In genomic region chr1:93662481-93663190, GRCh38 we compare ENCODE assay signal across 11 cellular contexts. TPM values are rescaled to one million over a fixed set of nuclear protein-coding genes. Genes with fewer than 3 reads are reported as not detected.
DNase-seq lines count a peak whose midpoint lies in the region; ATAC-seq and TF ChIP-seq lines count a peak whose summit lies in the region.
"Had no signal": no experiment of that assay in that cellular context is flagged by ENCODE, and none has a peak within 500 bp of the region (broad histone marks: within the 10 kb centered on the region; RNA-seq: fewer than 3 reads in every experiment).

No MANE protein-coding gene starts in this region.

- H3K4me1 ChIP-seq in Caco-2 = peaks cover 39% of the 10 kb centered on the region
- H3K4me1 ChIP-seq in PC-9 (replicated peaks; ENCODE audit: insufficient read depth) = peaks cover 81% of the 10 kb centered on the region
- peaks cover 61% of the 10 kb centered on the region for H3K4me1 ChIP-seq in osteoblast (ENCODE audit: insufficient read depth, low read length)

- H3K9me3 Mint-ChIP-seq in Caco-2 (ENCODE audit: unreplicated experiment) = no peaks in the 10 kb centered on the region
- H3K9me3 Mint-ChIP-seq: CD8-positive, alpha-beta T cell had no signal

- POLR2A ChIA-PET in Caco-2 (lab: Charles Lee) = no interaction called here
- POLR2A ChIA-PET in PC-9 (lab: Charles Lee; ENCODE audit: unreplicated experiment) = interaction anchor here (0.6 to 1.0 kb wide), 8 partner anchors 9 to 70 kb away, joined by 3 to 10 read pairs (median 4); no protein-coding TSS in a partner anchor

- CTCF ChIA-PET in Caco-2 (lab: Charles Lee) = no interaction called here
- CTCF ChIA-PET in PC-9 (lab: Charles Lee) = interaction anchor here (0.7 to 1.3 kb wide), 3 partner anchors 22 to 38 kb away, joined by 3 to 6 read pairs (median 4); no protein-coding TSS in a partner anchor

- DNase-seq in Caco-2 (no peak), PC-9 (peak in 1 of 2 experiments; percentile 61), epithelial cell of proximal tubule (ENCODE audit: low read depth) (peak; percentile 63), osteoblast (ENCODE audit: insufficient read length, low spot score, missing footprints) (no peak), NCI-H1694 (lab: John Stamatoyannopoulos, UW) (no peak), inferior parietal cortex (ENCODE audit: extremely low spot score) (no peak)
- DNase-seq: CD8-positive, alpha-beta T cell; MV-4-11 had no signal

- no peaks in the 10 kb centered on the region for H3K9me2 ChIP-seq in PC-9 (ENCODE audit: insufficient read depth)

- no peak overlapping the region for H2AFZ ChIP-seq in PC-9
- no peak overlapping the region for H2AFZ ChIP-seq in osteoblast (ENCODE audit: low read length)

- H4K20me1 ChIP-seq in PC-9 (ENCODE audit: insufficient read depth) (peaks cover 65% of the 10 kb centered on the region), osteoblast (ENCODE audit: insufficient read depth, low read length) (peaks cover 19% of the 10 kb centered on the region)

- H3K36me3 ChIP-seq in Caco-2 (ENCODE audit: control insufficient read depth, insufficient read depth, low read length) = no peaks in the 10 kb centered on the region
- H3K36me3 ChIP-seq in PC-9 (ENCODE audit: low read depth) = peaks cover 82% of the 10 kb centered on the region
- peaks cover 29% of the 10 kb centered on the region for H3K36me3 ChIP-seq in osteoblast (ENCODE audit: insufficient read depth, low read length)
- H3K36me3 ChIP-seq: neutrophil had no signal

- no peak overlapping the region for H3K4me3 ChIP-seq in Caco-2 (ENCODE audit: low read depth, low read length)
- H3K4me3 ChIP-seq in PC-9 = peak overlapping the region; percentile 1; the same call in 1 of the 2 replicates
- H3K4me3 ChIP-seq in epithelial cell of proximal tubule (ENCODE audit: low read depth, low read length) = peak overlapping the region; percentile 33
- H3K4me3 ChIP-seq in osteoblast (ENCODE audit: insufficient read depth, low read length) = peak overlapping the region; percentile 31

- BruUV-seq in Caco-2 (replicated peaks; lab: Mats Ljungman, UMichigan) (no TSS peak), PC-9 (replicated peaks; lab: Mats Ljungman, UMichigan) (TSS peak; percentile 87)

- H3K36me3 Mint-ChIP-seq in Caco-2 (ENCODE audit: insufficient read depth, unreplicated experiment) = no peaks in the 10 kb centered on the region
- H3K36me3 Mint-ChIP-seq: CD8-positive, alpha-beta T cell had no signal

- peak overlapping the region; percentile 86 for H3K27ac ChIP-seq in PC-9
- peak overlapping the region; percentile 92 for H3K27ac ChIP-seq in osteoblast (ENCODE audit: low read depth, low read length)
- H3K27ac ChIP-seq: neutrophil had no signal

- H3K27ac Mint-ChIP-seq in Caco-2 (ENCODE audit: unreplicated experiment) = peak overlapping the region; percentile 2
- H3K27ac Mint-ChIP-seq: CD8-positive, alpha-beta T cell had no signal

- peak overlapping the region; percentile 65 for H3K4me2 ChIP-seq in PC-9
- peak overlapping the region; percentile 84 for H3K4me2 ChIP-seq in osteoblast (ENCODE audit: insufficient read depth, low read length)

- H3K4me3 Mint-ChIP-seq in Caco-2 (ENCODE audit: unreplicated experiment) = no peak overlapping the region
- H3K4me3 Mint-ChIP-seq: CD8-positive, alpha-beta T cell had no signal

- H3K9me3 ChIP-seq in Caco-2 = no peaks in the 10 kb centered on the region
- no peaks in the 10 kb centered on the region for H3K9me3 ChIP-seq in PC-9 (ENCODE audit: insufficient read depth, low read depth)
- H3K9me3 ChIP-seq in osteoblast (ENCODE audit: low read depth, low read length) = no peaks in the 10 kb centered on the region
- H3K9me3 ChIP-seq: neutrophil had no signal

- H3K4me1 Mint-ChIP-seq in Caco-2 (ENCODE audit: low read depth, unreplicated experiment) = peaks cover 24% of the 10 kb centered on the region

- H3K27me3 ChIP-seq in Caco-2 (replicated peaks; ENCODE audit: control insufficient read depth, insufficient read depth, low read length) (no peaks in the 10 kb centered on the region), PC-9 (ENCODE audit: insufficient read depth, low read depth) (no peaks in the 10 kb centered on the region), osteoblast (ENCODE audit: insufficient read depth, low read length) (no peaks in the 10 kb centered on the region)

- TF ChIP-seq CTCF in Caco-2 (IDR thresholded peaks at IDR 0.05; ENCODE audit: insufficient read depth in 1 of 2, low read depth in 1 of 2, low read length in 1 of 2, severe bottlenecking in 1 of 2, unreplicated experiment in 1 of 2) (no peak), PC-9 (conservative IDR thresholded peaks at IDR 0.05) (no peak), epithelial cell of proximal tubule (conservative IDR thresholded peaks at IDR 0.05; ENCODE audit: low read depth, low read length) (no peak), osteoblast (IDR thresholded peaks at IDR 0.05; ENCODE audit: extremely low read depth, low read depth, low read length) (no peak)

- no peak for ATAC-seq in HG03280 (IDR thresholded peaks at IDR 0.05; ENCODE audit: unreplicated experiment)
- ATAC-seq in esophagus mucosa = no peak
- ATAC-seq: CD8-positive, alpha-beta T cell had no signal

- H3K79me2 ChIP-seq in PC-9 (ENCODE audit: low read depth) (peaks cover 100% of the 10 kb centered on the region), osteoblast (ENCODE audit: insufficient read depth, low read length) (peaks cover 73% of the 10 kb centered on the region)

- intact Hi-C loops in Caco-2 (cut with micrococcal nuclease; ENCODE audit: unreplicated experiment) (no loop called here), PC-9 (cut with micrococcal nuclease; ENCODE audit: unreplicated experiment) (loop anchor here (1.0 kb wide), 1 partner anchor 18 kb away; no protein-coding TSS in a partner anchor)

- H3F3A ChIP-seq in PC-9 (ENCODE audit: insufficient read depth, low read depth) = peaks cover 95% of the 10 kb centered on the region

- H3K27me3 Mint-ChIP-seq in Caco-2 (ENCODE audit: insufficient read depth, unreplicated experiment) = no peaks in the 10 kb centered on the region

RNA-seq across cellular contexts. Expression of gene BCAR3, which starts 19.0 kb away (rescaled TPM):
- 9.3 and 9.9 TPM in 2 replicates for total RNA-seq in Caco-2 (2022)
- total RNA-seq in PC-9 (2021) = 62.5 and 70.0 TPM in 2 replicates
- 64.2 and 74.8 TPM in 2 replicates for total RNA-seq in epithelial cell of proximal tubule
- total RNA-seq in osteoblast = 34.0 and 37.1 TPM in 2 replicates
- 5.7 TPM for total RNA-seq in esophagus mucosa
